Comparison of ENCODE assay signal across 1 cellular context in the genomic region with DNA sequence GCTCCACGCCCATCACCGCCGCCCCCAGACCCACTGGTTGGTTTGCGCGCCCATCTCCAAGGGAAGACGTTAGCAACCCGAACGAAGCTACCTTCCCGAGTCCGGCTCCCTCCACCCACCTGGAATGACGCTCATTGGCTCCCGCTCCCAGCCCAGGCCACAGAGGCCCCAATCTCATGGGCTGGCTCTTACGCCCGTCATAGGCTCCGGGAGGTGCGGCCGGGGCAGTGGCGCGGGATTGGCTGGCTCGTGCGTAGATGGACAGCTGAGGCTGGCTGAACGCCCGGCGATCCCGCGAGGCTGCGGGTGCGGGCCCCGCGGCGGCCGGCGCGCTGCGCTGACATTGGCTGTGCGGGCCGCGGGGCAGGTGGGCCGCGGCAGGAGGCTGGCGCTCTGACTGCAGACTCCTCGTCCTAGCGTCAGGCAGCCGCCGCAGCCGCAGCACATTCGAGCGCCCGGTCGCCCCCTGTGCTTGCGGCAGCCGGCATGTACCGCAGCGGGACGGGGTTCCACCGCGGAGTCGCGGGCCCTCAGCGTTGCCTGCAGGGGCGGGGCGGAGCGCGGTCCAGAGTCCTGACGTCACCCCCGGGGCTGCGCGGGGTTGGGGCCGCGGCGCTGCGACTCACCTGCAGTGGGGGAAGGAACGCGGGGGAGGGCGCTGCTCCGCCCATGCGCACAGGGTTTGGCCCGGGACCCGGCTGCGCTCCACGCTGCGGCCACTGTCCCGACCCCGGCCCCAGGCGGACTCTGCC.
TF ChIP-seq lines count a peak whose summit lies in the region.

No MANE protein-coding gene starts in this region.

TF ChIP-seq in HepG2, 621 proteins besides CTCF, POLR2A, EP300 and RAD21 (continued from another document and continues in another):
- peak; percentile 77; the same call in 1 of the 2 replicates for TF ChIP-seq ZNF788 (CRISPR knock-in tag; IDR thresholded peaks at IDR 0.05; ENCODE audit: borderline replicate concordance)
- TF ChIP-seq, protein P1, sequence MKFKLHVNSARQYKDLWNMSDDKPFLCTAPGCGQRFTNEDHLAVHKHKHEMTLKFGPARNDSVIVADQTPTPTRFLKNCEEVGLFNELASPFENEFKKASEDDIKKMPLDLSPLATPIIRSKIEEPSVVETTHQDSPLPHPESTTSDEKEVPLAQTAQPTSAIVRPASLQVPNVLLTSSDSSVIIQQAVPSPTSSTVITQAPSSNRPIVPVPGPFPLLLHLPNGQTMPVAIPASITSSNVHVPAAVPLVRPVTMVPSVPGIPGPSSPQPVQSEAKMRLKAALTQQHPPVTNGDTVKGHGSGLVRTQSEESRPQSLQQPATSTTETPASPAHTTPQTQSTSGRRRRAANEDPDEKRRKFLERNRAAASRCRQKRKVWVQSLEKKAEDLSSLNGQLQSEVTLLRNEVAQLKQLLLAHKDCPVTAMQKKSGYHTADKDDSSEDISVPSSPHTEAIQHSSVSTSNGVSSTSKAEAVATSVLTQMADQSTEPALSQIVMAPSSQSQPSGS (CRISPR knock-in tag; IDR thresholded peaks at IDR 0.05) = peak; percentile 97
- TF ChIP-seq, protein P2, sequence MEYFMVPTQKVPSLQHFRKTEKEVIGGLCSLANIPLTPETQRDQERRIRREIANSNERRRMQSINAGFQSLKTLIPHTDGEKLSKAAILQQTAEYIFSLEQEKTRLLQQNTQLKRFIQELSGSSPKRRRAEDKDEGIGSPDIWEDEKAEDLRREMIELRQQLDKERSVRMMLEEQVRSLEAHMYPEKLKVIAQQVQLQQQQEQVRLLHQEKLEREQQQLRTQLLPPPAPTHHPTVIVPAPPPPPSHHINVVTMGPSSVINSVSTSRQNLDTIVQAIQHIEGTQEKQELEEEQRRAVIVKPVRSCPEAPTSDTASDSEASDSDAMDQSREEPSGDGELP (IDR thresholded peaks at IDR 0.05; ENCODE audit: borderline replicate concordance, low read depth) = peak; percentile 86; the same call in 1 of the 2 replicates
- TF ChIP-seq ZNF33B (CRISPR knock-in tag; IDR thresholded peaks at IDR 0.05) = peak; percentile 69; the same call in 1 of the 2 replicates
- TF ChIP-seq, protein P3, sequence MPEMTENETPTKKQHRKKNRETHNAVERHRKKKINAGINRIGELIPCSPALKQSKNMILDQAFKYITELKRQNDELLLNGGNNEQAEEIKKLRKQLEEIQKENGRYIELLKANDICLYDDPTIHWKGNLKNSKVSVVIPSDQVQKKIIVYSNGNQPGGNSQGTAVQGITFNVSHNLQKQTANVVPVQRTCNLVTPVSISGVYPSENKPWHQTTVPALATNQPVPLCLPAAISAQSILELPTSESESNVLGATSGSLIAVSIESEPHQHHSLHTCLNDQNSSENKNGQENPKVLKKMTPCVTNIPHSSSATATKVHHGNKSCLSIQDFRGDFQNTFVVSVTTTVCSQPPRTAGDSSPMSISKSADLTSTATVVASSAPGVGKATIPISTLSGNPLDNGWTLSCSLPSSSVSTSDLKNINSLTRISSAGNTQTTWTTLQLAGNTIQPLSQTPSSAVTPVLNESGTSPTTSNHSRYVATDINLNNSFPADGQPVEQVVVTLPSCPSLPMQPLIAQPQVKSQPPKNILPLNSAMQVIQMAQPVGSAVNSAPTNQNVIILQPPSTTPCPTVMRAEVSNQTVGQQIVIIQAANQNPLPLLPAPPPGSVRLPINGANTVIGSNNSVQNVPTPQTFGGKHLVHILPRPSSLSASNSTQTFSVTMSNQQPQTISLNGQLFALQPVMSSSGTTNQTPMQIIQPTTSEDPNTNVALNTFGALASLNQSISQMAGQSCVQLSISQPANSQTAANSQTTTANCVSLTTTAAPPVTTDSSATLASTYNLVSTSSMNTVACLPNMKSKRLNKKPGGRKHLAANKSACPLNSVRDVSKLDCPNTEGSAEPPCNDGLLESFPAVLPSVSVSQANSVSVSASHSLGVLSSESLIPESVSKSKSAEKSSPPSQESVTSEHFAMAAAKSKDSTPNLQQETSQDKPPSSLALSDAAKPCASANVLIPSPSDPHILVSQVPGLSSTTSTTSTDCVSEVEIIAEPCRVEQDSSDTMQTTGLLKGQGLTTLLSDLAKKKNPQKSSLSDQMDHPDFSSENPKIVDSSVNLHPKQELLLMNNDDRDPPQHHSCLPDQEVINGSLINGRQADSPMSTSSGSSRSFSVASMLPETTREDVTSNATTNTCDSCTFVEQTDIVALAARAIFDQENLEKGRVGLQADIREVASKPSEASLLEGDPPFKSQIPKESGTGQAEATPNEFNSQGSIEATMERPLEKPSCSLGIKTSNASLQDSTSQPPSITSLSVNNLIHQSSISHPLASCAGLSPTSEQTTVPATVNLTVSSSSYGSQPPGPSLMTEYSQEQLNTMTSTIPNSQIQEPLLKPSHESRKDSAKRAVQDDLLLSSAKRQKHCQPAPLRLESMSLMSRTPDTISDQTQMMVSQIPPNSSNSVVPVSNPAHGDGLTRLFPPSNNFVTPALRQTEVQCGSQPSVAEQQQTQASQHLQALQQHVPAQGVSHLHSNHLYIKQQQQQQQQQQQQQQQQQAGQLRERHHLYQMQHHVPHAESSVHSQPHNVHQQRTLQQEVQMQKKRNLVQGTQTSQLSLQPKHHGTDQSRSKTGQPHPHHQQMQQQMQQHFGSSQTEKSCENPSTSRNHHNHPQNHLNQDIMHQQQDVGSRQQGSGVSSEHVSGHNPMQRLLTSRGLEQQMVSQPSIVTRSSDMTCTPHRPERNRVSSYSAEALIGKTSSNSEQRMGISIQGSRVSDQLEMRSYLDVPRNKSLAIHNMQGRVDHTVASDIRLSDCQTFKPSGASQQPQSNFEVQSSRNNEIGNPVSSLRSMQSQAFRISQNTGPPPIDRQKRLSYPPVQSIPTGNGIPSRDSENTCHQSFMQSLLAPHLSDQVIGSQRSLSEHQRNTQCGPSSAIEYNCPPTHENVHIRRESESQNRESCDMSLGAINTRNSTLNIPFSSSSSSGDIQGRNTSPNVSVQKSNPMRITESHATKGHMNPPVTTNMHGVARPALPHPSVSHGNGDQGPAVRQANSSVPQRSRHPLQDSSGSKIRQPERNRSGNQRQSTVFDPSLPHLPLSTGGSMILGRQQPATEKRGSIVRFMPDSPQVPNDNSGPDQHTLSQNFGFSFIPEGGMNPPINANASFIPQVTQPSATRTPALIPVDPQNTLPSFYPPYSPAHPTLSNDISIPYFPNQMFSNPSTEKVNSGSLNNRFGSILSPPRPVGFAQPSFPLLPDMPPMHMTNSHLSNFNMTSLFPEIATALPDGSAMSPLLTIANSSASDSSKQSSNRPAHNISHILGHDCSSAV (CRISPR knock-in tag; IDR thresholded peaks at IDR 0.05; ENCODE audit: borderline replicate concordance) = no peak
- TF ChIP-seq RARG (CRISPR knock-in tag; IDR thresholded peaks at IDR 0.05; ENCODE audit: low read depth) = no peak
- no peak for TF ChIP-seq EZH2 (conservative IDR thresholded peaks at IDR 0.05; ENCODE audit: low read depth, low read length)
- TF ChIP-seq ZNF430 (CRISPR knock-in tag; IDR thresholded peaks at IDR 0.05) = no peak
- TF ChIP-seq FLYWCH1 (CRISPR knock-in tag; IDR thresholded peaks at IDR 0.05) = no peak
- TF ChIP-seq ZFP36L1 (CRISPR knock-in tag; IDR thresholded peaks at IDR 0.05) = no peak
- no peak for TF ChIP-seq ZKSCAN8 (CRISPR knock-in tag; IDR thresholded peaks at IDR 0.05; ENCODE audit: borderline replicate concordance)
- peak; percentile 76; the same call in 1 of the 2 replicates for TF ChIP-seq ATF7-NPFF (CRISPR knock-in tag; IDR thresholded peaks at IDR 0.05; ENCODE audit: low read depth)
- TF ChIP-seq ZHX2 (IDR thresholded peaks at IDR 0.05; ENCODE audit: low read depth) = peak; percentile 64; the same call in 1 of the 2 replicates
- TF ChIP-seq ZHX2 (CRISPR knock-in tag; IDR thresholded peaks at IDR 0.05; ENCODE audit: borderline replicate concordance) = no peak
- TF ChIP-seq ZNF644 (CRISPR knock-in tag; IDR thresholded peaks at IDR 0.05; ENCODE audit: low read depth) = no peak
- TF ChIP-seq, protein P4, sequence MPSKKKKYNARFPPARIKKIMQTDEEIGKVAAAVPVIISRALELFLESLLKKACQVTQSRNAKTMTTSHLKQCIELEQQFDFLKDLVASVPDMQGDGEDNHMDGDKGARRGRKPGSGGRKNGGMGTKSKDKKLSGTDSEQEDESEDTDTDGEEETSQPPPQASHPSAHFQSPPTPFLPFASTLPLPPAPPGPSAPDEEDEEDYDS (CRISPR knock-in tag; IDR thresholded peaks at IDR 0.05) = peak; percentile 32
- TF ChIP-seq KAT7 (CRISPR knock-in tag; IDR thresholded peaks at IDR 0.05; ENCODE audit: borderline replicate concordance) = no peak
- TF ChIP-seq, protein P5, sequence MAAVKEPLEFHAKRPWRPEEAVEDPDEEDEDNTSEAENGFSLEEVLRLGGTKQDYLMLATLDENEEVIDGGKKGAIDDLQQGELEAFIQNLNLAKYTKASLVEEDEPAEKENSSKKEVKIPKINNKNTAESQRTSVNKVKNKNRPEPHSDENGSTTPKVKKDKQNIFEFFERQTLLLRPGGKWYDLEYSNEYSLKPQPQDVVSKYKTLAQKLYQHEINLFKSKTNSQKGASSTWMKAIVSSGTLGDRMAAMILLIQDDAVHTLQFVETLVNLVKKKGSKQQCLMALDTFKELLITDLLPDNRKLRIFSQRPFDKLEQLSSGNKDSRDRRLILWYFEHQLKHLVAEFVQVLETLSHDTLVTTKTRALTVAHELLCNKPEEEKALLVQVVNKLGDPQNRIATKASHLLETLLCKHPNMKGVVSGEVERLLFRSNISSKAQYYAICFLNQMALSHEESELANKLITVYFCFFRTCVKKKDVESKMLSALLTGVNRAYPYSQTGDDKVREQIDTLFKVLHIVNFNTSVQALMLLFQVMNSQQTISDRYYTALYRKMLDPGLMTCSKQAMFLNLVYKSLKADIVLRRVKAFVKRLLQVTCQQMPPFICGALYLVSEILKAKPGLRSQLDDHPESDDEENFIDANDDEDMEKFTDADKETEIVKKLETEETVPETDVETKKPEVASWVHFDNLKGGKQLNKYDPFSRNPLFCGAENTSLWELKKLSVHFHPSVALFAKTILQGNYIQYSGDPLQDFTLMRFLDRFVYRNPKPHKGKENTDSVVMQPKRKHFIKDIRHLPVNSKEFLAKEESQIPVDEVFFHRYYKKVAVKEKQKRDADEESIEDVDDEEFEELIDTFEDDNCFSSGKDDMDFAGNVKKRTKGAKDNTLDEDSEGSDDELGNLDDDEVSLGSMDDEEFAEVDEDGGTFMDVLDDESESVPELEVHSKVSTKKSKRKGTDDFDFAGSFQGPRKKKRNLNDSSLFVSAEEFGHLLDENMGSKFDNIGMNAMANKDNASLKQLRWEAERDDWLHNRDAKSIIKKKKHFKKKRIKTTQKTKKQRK (IDR thresholded peaks at IDR 0.05; ENCODE audit: low read length) = peak; percentile 59; the same call in 1 of the 2 replicates
- TF ChIP-seq ZKSCAN1 (IDR thresholded peaks at IDR 0.05; ENCODE audit: low read length) = no peak
- TF ChIP-seq NFIB (CRISPR knock-in tag; IDR thresholded peaks at IDR 0.05; ENCODE audit: borderline replicate concordance) = no peak
- TF ChIP-seq THYN1 (CRISPR knock-in tag; IDR thresholded peaks at IDR 0.05; ENCODE audit: borderline replicate concordance, low read depth) = no peak
- TF ChIP-seq AGO2 (optimal IDR thresholded peaks at IDR 0.05; ENCODE audit: low read depth, low read length) = peak; percentile 60
- TF ChIP-seq, protein P6, sequence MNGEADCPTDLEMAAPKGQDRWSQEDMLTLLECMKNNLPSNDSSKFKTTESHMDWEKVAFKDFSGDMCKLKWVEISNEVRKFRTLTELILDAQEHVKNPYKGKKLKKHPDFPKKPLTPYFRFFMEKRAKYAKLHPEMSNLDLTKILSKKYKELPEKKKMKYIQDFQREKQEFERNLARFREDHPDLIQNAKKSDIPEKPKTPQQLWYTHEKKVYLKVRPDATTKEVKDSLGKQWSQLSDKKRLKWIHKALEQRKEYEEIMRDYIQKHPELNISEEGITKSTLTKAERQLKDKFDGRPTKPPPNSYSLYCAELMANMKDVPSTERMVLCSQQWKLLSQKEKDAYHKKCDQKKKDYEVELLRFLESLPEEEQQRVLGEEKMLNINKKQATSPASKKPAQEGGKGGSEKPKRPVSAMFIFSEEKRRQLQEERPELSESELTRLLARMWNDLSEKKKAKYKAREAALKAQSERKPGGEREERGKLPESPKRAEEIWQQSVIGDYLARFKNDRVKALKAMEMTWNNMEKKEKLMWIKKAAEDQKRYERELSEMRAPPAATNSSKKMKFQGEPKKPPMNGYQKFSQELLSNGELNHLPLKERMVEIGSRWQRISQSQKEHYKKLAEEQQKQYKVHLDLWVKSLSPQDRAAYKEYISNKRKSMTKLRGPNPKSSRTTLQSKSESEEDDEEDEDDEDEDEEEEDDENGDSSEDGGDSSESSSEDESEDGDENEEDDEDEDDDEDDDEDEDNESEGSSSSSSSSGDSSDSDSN (CRISPR knock-in tag; IDR thresholded peaks at IDR 0.05) = peak; percentile 75
- TF ChIP-seq ZNF780A (CRISPR knock-in tag; IDR thresholded peaks at IDR 0.05) = no peak
- peak; percentile 56; the same call in 1 of the 3 replicates for TF ChIP-seq MXI1 (IDR thresholded peaks at IDR 0.05; ENCODE audit: borderline replicate concordance, low read depth, low read length)
